In genomic region chr17:64124609-64125008, GRCh38 we compare ENCODE assay signal across 26 cellular contexts.
"Had no signal": no experiment of that assay in that cellular context is flagged by ENCODE, and none has a peak within 500 bp of the region (broad histone marks: within the 10 kb centered on the region; RNA-seq: fewer than 3 reads in every experiment).

No MANE protein-coding gene starts in this region.

- H3K4me3 Mint-ChIP-seq: activated CD8-positive, alpha-beta T cell treated with anti-CD3 and anti-CD28 coated beads, Interleukin-2, amount 10 ng/mL, durations not matched to agents 7 days and 5 days; activated T-cell treated with anti-CD3 and anti-CD28 coated beads, Interleukin-2, amount 50 U/mL, for 4 hours; WTC11 had no signal

- H3K27me3 ChIP-seq: brain microvascular endothelial cell, cardiac muscle cell, SJSA1 had no signal

- H3K27ac Mint-ChIP-seq: activated CD8-positive, alpha-beta T cell treated with anti-CD3 and anti-CD28 coated beads, Interleukin-2, amount 10 ng/mL, durations not matched to agents 7 days and 5 days; activated naive CD4-positive, alpha-beta T cell treated with anti-CD3 and anti-CD28 coated beads, Interleukin-2, amount 50 U/mL, for 72 hours; activated naive CD8-positive, alpha-beta T cell treated with anti-CD3 and anti-CD28 coated beads, Interleukin-2, amount 50 U/mL, for 24 hours; WTC11 had no signal

- ATAC-seq: activated CD8-positive, alpha-beta T cell treated with anti-CD3 and anti-CD28 coated beads, Interleukin-2, amount 10 ng/mL, durations not matched to agents 7 days and 5 days; activated naive CD4-positive, alpha-beta T cell treated with anti-CD3 and anti-CD28 coated beads, Interleukin-2, amount 50 U/mL, for 72 hours; activated naive CD8-positive, alpha-beta T cell treated with anti-CD3 and anti-CD28 coated beads, Interleukin-2, amount 50 U/mL, for 24 hours; activated T-cell treated with anti-CD3 and anti-CD28 coated beads, Interleukin-2, amount 50 U/mL, for 4 hours; K562; PC-3; SK-N-SH treated with all-trans-retinoic acid at 6 μM for 48 hours; WTC11 had no signal

- H3K4me3 ChIP-seq: cardiac muscle cell, K562, SJSA1 had no signal

- DNase-seq: activated CD4-positive, alpha-beta T cell treated with anti-CD3 and anti-CD28 coated beads for 48 hours; activated CD4-positive, alpha-beta T cell treated with anti-CD3 and anti-CD28 coated beads, Interleukin-2, amount 50 U/mL, for 4 hours; activated CD4-positive, CD25-positive, alpha-beta regulatory T cell treated with anti-CD3 and anti-CD28 coated beads, Interleukin-2, amount 50 U/mL, for 72 hours; activated CD8-positive, alpha-beta T cell treated with anti-CD3 and anti-CD28 coated beads, Interleukin-2, amount 10 ng/mL, durations not matched to agents 7 days and 5 days; activated effector memory CD4-positive, alpha-beta T cell treated with anti-CD3 and anti-CD28 coated beads, Interleukin-2, amount 50 U/mL, for 16 hours; activated naive CD4-positive, alpha-beta T cell treated with Interleukin-2 at 50 U/mL for 16 hours; activated naive CD8-positive, alpha-beta T cell treated with anti-CD3 and anti-CD28 coated beads, Interleukin-2, amount 50 U/mL, for 24 hours; activated T-cell treated with anti-CD3 and anti-CD28 coated beads, Interleukin-2, amount 50 U/mL, for 4 hours; amygdala; brain microvascular endothelial cell; cerebellar nuclear complex; Kasumi-1; NCI-H1048; NCI-H146; NCI-H187 treated with DMSO at 0.1 percent for 48 hours; NCI-H2081 treated with DMSO at 0.1 percent for 48 hours; NCI-H446; NCI-H524; PC-3; SHP77 had no signal

- H3K36me3 ChIP-seq: brain microvascular endothelial cell, cardiac muscle cell had no signal

- H3K9me3 Mint-ChIP-seq: activated naive CD8-positive, alpha-beta T cell treated with anti-CD3 and anti-CD28 coated beads, Interleukin-2, amount 50 U/mL, for 24 hours; activated T-cell treated with anti-CD3 and anti-CD28 coated beads, Interleukin-2, amount 50 U/mL, for 4 hours had no signal

- H3K27me3 Mint-ChIP-seq: activated naive CD8-positive, alpha-beta T cell treated with anti-CD3 and anti-CD28 coated beads, Interleukin-2, amount 50 U/mL, for 24 hours had no signal

- H3K9me3 ChIP-seq: SJSA1 had no signal

- H3K36me3 Mint-ChIP-seq: WTC11 had no signal

- H3K27ac ChIP-seq: brain microvascular endothelial cell, cardiac muscle cell, SJSA1 had no signal
